In the genomic region with DNA sequence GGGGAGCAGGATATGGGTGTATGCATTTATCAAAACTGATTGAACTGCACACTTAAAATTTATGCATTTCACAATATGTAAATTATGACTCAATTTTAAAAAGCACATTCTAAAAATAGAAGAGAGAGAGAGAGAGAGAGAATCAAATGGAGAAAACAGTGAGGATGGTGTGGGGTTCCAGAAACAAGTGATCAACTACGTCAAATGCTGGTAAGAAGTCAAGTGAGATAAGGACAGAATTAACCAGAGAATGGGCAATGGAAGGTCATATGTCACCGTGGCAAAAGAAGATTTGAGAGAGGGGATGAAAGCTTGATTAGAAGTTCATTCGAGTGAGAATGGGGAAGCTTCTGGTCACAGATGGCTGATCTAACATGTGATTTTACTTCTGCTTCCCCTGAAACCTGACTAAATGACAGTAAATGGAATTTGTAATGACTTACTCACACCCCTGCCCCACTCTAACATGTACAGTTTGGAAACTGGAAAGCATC, we compare ENCODE assay signal across 9 cellular contexts.
DNase-seq lines count a peak whose midpoint lies in the region; ATAC-seq and TF ChIP-seq lines count a peak whose summit lies in the region.
"Had no signal": no experiment of that assay in that cellular context is flagged by ENCODE, and none has a peak within 500 bp of the region (broad histone marks: within the 10 kb centered on the region; RNA-seq: fewer than 3 reads in every experiment).

No MANE protein-coding gene starts in this region.

- TF ChIP-seq POLR2A in NB4 (IDR thresholded peaks at IDR 0.05; ENCODE audit: extremely low read depth, insufficient read length), result no peak

- H3K9me3 Mint-ChIP-seq in WTC11, result peaks cover 14% of the 10 kb centered on the region

- POLR2A ChIA-PET in WTC11 (lab: Charles Lee), result no interaction called here

- peaks cover 2% of the 10 kb centered on the region; the same call in 1 of the 2 replicates for H3K36me3 Mint-ChIP-seq in WTC11

- no peaks in the 10 kb centered on the region for H3K27me3 Mint-ChIP-seq in WTC11 (ENCODE audit: low read depth)

- H3K4me3 ChIP-seq in NB4 (ENCODE audit: low read depth, low read length), result no peak overlapping the region

- in situ Hi-C loops in GM13977 (cut with MboI; ENCODE audit: low pct_unique_long_range_greater_than_20kb, low sequenced_read_pairs, unreplicated experiment), result no loop called here

- peaks cover 5% of the 10 kb centered on the region; the same call in 1 of the 2 replicates for H3K4me1 Mint-ChIP-seq in WTC11

- TF ChIP-seq CTCF in GM13977 (IDR thresholded peaks at IDR 0.05; ENCODE audit: extremely low read depth, insufficient read depth, missing control alignments) (no peak), NB4 (IDR thresholded peaks at IDR 0.05; ENCODE audit: low read depth, low read length) (no peak), WTC11 (IDR thresholded peaks at IDR 0.05) (no peak)

- DNase-seq in GM13977 (ENCODE audit: low spot score), result peak; percentile 43
- peak; percentile 43 for DNase-seq in NB4 (ENCODE audit: low read depth)
- peak; percentile 47 for DNase-seq in globus pallidus (ENCODE audit: low spot score)
- no peak for DNase-seq in NCI-H510A (lab: John Stamatoyannopoulos, UW)
- DNase-seq in NCI-H187 (lab: John Stamatoyannopoulos, UW), result no peak
- no peak for DNase-seq in activated CD8-positive, alpha-beta memory T cell treated with anti-CD3 and anti-CD28 coated beads for 24 hours
- no peak for DNase-seq in WTC11 (ENCODE audit: low spot score)

- H3K4me3 Mint-ChIP-seq in WTC11, result no peak overlapping the region

- no peak overlapping the region for H3K27ac Mint-ChIP-seq in WTC11

- ATAC-seq in GM21717 (IDR thresholded peaks at IDR 0.05; ENCODE audit: unreplicated experiment), result peak; percentile 82
- no peak for ATAC-seq in WTC11
- ATAC-seq: HCT116 had no signal

- CTCF ChIA-PET in WTC11 (lab: Charles Lee), result interaction anchor here (1.2 kb wide), 1 partner anchor 52 kb away, joined by 3 read pairs; no protein-coding TSS in a partner anchor

TF ChIP-seq in WTC11, 78 proteins besides CTCF, POLR2A, EP300 and RAD21:
- TF ChIP-seq, protein P1, sequence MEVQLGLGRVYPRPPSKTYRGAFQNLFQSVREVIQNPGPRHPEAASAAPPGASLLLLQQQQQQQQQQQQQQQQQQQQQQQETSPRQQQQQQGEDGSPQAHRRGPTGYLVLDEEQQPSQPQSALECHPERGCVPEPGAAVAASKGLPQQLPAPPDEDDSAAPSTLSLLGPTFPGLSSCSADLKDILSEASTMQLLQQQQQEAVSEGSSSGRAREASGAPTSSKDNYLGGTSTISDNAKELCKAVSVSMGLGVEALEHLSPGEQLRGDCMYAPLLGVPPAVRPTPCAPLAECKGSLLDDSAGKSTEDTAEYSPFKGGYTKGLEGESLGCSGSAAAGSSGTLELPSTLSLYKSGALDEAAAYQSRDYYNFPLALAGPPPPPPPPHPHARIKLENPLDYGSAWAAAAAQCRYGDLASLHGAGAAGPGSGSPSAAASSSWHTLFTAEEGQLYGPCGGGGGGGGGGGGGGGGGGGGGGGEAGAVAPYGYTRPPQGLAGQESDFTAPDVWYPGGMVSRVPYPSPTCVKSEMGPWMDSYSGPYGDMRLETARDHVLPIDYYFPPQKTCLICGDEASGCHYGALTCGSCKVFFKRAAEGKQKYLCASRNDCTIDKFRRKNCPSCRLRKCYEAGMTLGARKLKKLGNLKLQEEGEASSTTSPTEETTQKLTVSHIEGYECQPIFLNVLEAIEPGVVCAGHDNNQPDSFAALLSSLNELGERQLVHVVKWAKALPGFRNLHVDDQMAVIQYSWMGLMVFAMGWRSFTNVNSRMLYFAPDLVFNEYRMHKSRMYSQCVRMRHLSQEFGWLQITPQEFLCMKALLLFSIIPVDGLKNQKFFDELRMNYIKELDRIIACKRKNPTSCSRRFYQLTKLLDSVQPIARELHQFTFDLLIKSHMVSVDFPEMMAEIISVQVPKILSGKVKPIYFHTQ (CRISPR knock-in tag; IDR thresholded peaks at IDR 0.05), result no peak
- TF ChIP-seq ZNF121 (CRISPR knock-in tag; IDR thresholded peaks at IDR 0.05) (no peak), TP53 (CRISPR knock-in tag; IDR thresholded peaks at IDR 0.05) (no peak), MYBL2 (CRISPR knock-in tag; IDR thresholded peaks at IDR 0.05) (no peak), IRF2 (CRISPR knock-in tag; IDR thresholded peaks at IDR 0.05; ENCODE audit: borderline replicate concordance, low read depth) (no peak)

Comparison
In these comparisons a context has a peak if more than half of its experiments do, and no peak if none do; other contexts are left out.
1. DNase-seq: peak in GM13977 (single experiment), NB4 (single experiment) and globus pallidus (single experiment); none in NCI-H510A (single experiment), NCI-H187 (0 of 2), activated CD8-positive, alpha-beta memory T cell treated with anti-CD3 and anti-CD28 coated beads for 24 hours (single experiment) and WTC11 (single experiment).